In genomic region chr20:3716195-3716834, GRCh38 we compare ENCODE assay signal across 9 cellular contexts. TPM values are rescaled to one million over a fixed set of nuclear protein-coding genes. Genes with fewer than 3 reads are reported as not detected.
DNase-seq lines count a peak whose midpoint lies in the region; ATAC-seq, FAIRE-seq and TF ChIP-seq lines count a peak whose summit lies in the region.
"Had no signal": no experiment of that assay in that cellular context is flagged by ENCODE, and none has a peak within 500 bp of the region (broad histone marks: within the 10 kb centered on the region; RNA-seq: fewer than 3 reads in every experiment).

No MANE protein-coding gene starts in this region.

- H3K27me3 Mint-ChIP-seq in GM23338 (ENCODE audit: insufficient read depth, low read depth, poor library complexity), result peaks cover 7% of the 10 kb centered on the region
- H3K27me3 Mint-ChIP-seq in stimulated activated naive CD8-positive, alpha-beta T cell treated with anti-CD3 and anti-CD28 coated beads, Interleukin-15, amount 100 ng/mL, for 72 hours, result peaks cover 33% of the 10 kb centered on the region

- no peaks in the 10 kb centered on the region for H3K9me3 Mint-ChIP-seq in GM23338
- H3K9me3 Mint-ChIP-seq in stimulated activated naive CD8-positive, alpha-beta T cell treated with anti-CD3 and anti-CD28 coated beads, Interleukin-15, amount 100 ng/mL, for 72 hours, result no peaks in the 10 kb centered on the region
- H3K9me3 Mint-ChIP-seq: T-cell had no signal

- FAIRE-seq in GM12878 (lab: Jason Lieb, UNC) (peak; percentile 7), kidney (lab: Jason Lieb, UNC) (no peak)

- H3K27me3 ChIP-seq in GM23338 (ENCODE audit: insufficient read depth) (no peaks in the 10 kb centered on the region), GM12878 (replicated peaks in 1 of 2; ENCODE audit: control insufficient read depth in 2 of 2, insufficient read depth in 2 of 2, low read length in 1 of 2) (no peaks in the 10 kb centered on the region)

- BruUV-seq in GM12878 (replicated peaks; lab: Mats Ljungman, UMichigan), result no TSS peak

- CTCF ChIA-PET in GM12878 (lab: Yijun Ruan, JAX), result interaction anchor here (0.6 to 2.2 kb wide), 22 partner anchors 9 to 386 kb away, joined by 3 to 19 read pairs (median 3); partner anchors contain the start of gene ADISSP

- H4K20me1 ChIP-seq in GM23338 (replicated peaks; ENCODE audit: insufficient read depth), result no peaks in the 10 kb centered on the region
- no peaks in the 10 kb centered on the region for H4K20me1 ChIP-seq in GM12878 (ENCODE audit: control insufficient read depth, insufficient read depth)

- peaks cover 6% of the 10 kb centered on the region; the same call in 2 of the 3 replicates for H3K4me1 Mint-ChIP-seq in GM23338
- peaks cover 10% of the 10 kb centered on the region for H3K4me1 Mint-ChIP-seq in stimulated activated naive CD8-positive, alpha-beta T cell treated with anti-CD3 and anti-CD28 coated beads, Interleukin-15, amount 100 ng/mL, for 72 hours

- H3K27ac ChIP-seq in GM23338 (ENCODE audit: low read depth) (no peak overlapping the region), GM12878 (ENCODE audit: control insufficient read depth, insufficient read depth) (no peak overlapping the region), kidney (ENCODE audit: low read depth in 2 of 2, low read length in 2 of 2) (no peak overlapping the region)

- H3K4me1 ChIP-seq in GM23338 (ENCODE audit: insufficient read depth) (no peaks in the 10 kb centered on the region), GM12878 (ENCODE audit: control insufficient read depth, insufficient read depth, low read length) (peaks cover 16% of the 10 kb centered on the region), kidney (ENCODE audit: control insufficient read depth in 1 of 2, insufficient read depth in 1 of 2, low read depth in 1 of 2, low read length in 2 of 2) (no peaks in the 10 kb centered on the region)

- DNase-seq in COLO829 (ENCODE audit: low spot score), result peak; percentile 30
- DNase-seq in GM23338 (ENCODE audit: low spot score), result peak; percentile 84
- DNase-seq in NCI-H774 (lab: John Stamatoyannopoulos, UW), result peak; percentile 17
- DNase-seq in GM12878 (ENCODE audit: low read depth, low spot score), result no peak
- peak; percentile 75 for DNase-seq in kidney
- DNase-seq in stimulated activated naive CD8-positive, alpha-beta T cell treated with anti-CD3 and anti-CD28 coated beads, Interleukin-15, amount 100 ng/mL, for 72 hours, result peak; percentile 35 to 44
- no peak for DNase-seq in NCI-H2107 (lab: John Stamatoyannopoulos, UW)

- H3K9ac ChIP-seq in GM12878 (ENCODE audit: control insufficient read depth, insufficient read depth, low read length) (no peak overlapping the region), kidney (ENCODE audit: low read length in 2 of 2) (no peak overlapping the region)

- ATAC-seq in GM23338 (peak; percentile 99), GM12878 (peak; percentile 93), GM21526 (IDR thresholded peaks at IDR 0.05; ENCODE audit: low FRiP score, unreplicated experiment) (no peak)
- peak; percentile 85 for ATAC-seq in stimulated activated naive CD8-positive, alpha-beta T cell treated with anti-CD3 and anti-CD28 coated beads, Interleukin-15, amount 100 ng/mL, for 72 hours

- TF ChIP-seq EP300 in GM12878 (IDR thresholded peaks at IDR 0.05; ENCODE audit: borderline replicate concordance in 1 of 2, control insufficient read depth in 1 of 2, low read depth in 2 of 2, low read length in 2 of 2), result no peak

- no peak overlapping the region for H2AFZ ChIP-seq in GM23338
- H2AFZ ChIP-seq in GM12878 (ENCODE audit: control insufficient read depth, low read depth, low read length), result no peak overlapping the region

- H3K79me2 ChIP-seq in GM23338 (replicated peaks; ENCODE audit: insufficient read depth) (no peaks in the 10 kb centered on the region), GM12878 (ENCODE audit: control insufficient read depth, insufficient read depth, low read length) (no peaks in the 10 kb centered on the region)

- TF ChIP-seq RAD21 in GM12878 (IDR thresholded peaks at IDR 0.05; ENCODE audit: insufficient read depth, low read depth, low read length), result peak; percentile 85

- SMC1A ChIA-PET in GM12878 (lab: Charles Lee; ENCODE audit: uncharacterized antibody, unreplicated experiment), result interaction anchor here (0.7 to 1.5 kb wide), 5 partner anchors 52 to 369 kb away, joined by 3 to 6 read pairs (median 5); partner anchors contain the start of genes ADISSP and SPEF1

- no peaks in the 10 kb centered on the region for H3K9me2 ChIP-seq in GM23338 (ENCODE audit: insufficient read depth)

- no peaks in the 10 kb centered on the region for H3F3A ChIP-seq in GM23338 (replicated peaks; ENCODE audit: low read depth)

- in situ Hi-C loops in GM12878 (cut with MboI), result no loop called here

- RAD21 ChIA-PET in GM12878 (lab: Charles Lee; ENCODE audit: unreplicated experiment), result interaction anchor here (0.7 to 1.7 kb wide), 4 partner anchors 51 to 355 kb away, joined by 3 read pairs; partner anchors contain the start of gene ADISSP

- no peak overlapping the region for H3K27ac Mint-ChIP-seq in GM23338
- H3K27ac Mint-ChIP-seq in stimulated activated naive CD8-positive, alpha-beta T cell treated with anti-CD3 and anti-CD28 coated beads, Interleukin-15, amount 100 ng/mL, for 72 hours, result peak overlapping the region in 1 of 2 donors; percentile 35
- H3K27ac Mint-ChIP-seq: T-cell had no signal

- H3K36me3 ChIP-seq in GM23338 (ENCODE audit: insufficient read depth) (no peaks in the 10 kb centered on the region), GM12878 (ENCODE audit: control insufficient read depth in 2 of 2, insufficient read depth in 2 of 2, low read length in 1 of 2) (no peaks in the 10 kb centered on the region), kidney (ENCODE audit: control insufficient read depth in 1 of 2, insufficient read depth in 2 of 2, low read length in 2 of 2) (no peaks in the 10 kb centered on the region)

- 21% methylated on average over 4 of the region's 4 CpGs for WGBS in GM12878 (ENCODE audit: insufficient coverage, insufficient replicate concordance, low lambda C conversion rate, missing lambda C conversion rate)

- H3K4me2 ChIP-seq in GM23338 (no peak overlapping the region), GM12878 (ENCODE audit: control insufficient read depth, insufficient read depth) (no peak overlapping the region)

- no peaks in the 10 kb centered on the region for H3K9me3 ChIP-seq in GM12878 (replicated peaks; ENCODE audit: control insufficient read depth, insufficient read depth, low read length)
- no peaks in the 10 kb centered on the region for H3K9me3 ChIP-seq in kidney (ENCODE audit: control insufficient read depth in 1 of 2, low read length in 2 of 2)

- no peak for TF ChIP-seq POLR2A in GM12878 (IDR thresholded peaks at IDR 0.05; ENCODE audit: low read depth, low read length)

- TF ChIP-seq CTCF in GM23338 (conservative IDR thresholded peaks at IDR 0.05; ENCODE audit: low read depth in 2 of 2) (peak; percentile 83 to 97), GM12878 (IDR thresholded peaks at IDR 0.05 in 2 of 3, conservative IDR thresholded peaks at IDR 0.05 in 1 of 3; ENCODE audit: control insufficient read depth in 2 of 3, extremely low read depth in 1 of 3, insufficient read depth in 1 of 3, low read depth in 3 of 3, low read length in 3 of 3) (peak; percentile 76 to 86 (median 85)), kidney (IDR thresholded peaks at IDR 0.05; ENCODE audit: borderline replicate concordance, extremely low read depth, insufficient read depth) (peak; percentile 52)

- H3K4me3 ChIP-seq in GM23338 (no peak overlapping the region), GM12878 (no peak overlapping the region), kidney (ENCODE audit: low read length in 2 of 2) (no peak overlapping the region)

- POLR2A ChIA-PET in GM12878 (lab: Charles Lee), result interaction anchor here (0.7 to 0.8 kb wide), 2 partner anchors 73 to 140 kb away, joined by 3 read pairs; no protein-coding TSS in a partner anchor

- H3K4me3 Mint-ChIP-seq in GM23338, result no peak overlapping the region; the same call in 2 of the 3 replicates
- H3K4me3 Mint-ChIP-seq in stimulated activated naive CD8-positive, alpha-beta T cell treated with anti-CD3 and anti-CD28 coated beads, Interleukin-15, amount 100 ng/mL, for 72 hours, result no peak overlapping the region
- H3K4me3 Mint-ChIP-seq: T-cell had no signal

- H3K36me3 Mint-ChIP-seq in GM23338 (ENCODE audit: low read depth), result no peaks in the 10 kb centered on the region
- H3K36me3 Mint-ChIP-seq: T-cell had no signal

- intact Hi-C loops in GM12878 (cut with micrococcal nuclease; ENCODE audit: unreplicated experiment) (loop anchor here (2.0 to 10.0 kb wide), 4 partner anchors 32 to 138 kb away; partner anchors contain the start of genes ADISSP and SPEF1), kidney (cut with DNase I) (no loop called here)

RNA-seq across cellular contexts. Expression of gene SIGLEC1, which starts 3.9 kb away (rescaled TPM):
- not detected in 2 replicates for total RNA-seq in GM23338 (2014; rRNA removed; shearing (Covaris generic))
- polyA plus RNA-seq in GM23338 (2016; fragmentation: Nextera tagmentation; extraction: Ambion mirVana), result not detected in 2 replicates
- 0.06 TPM in 1 of 2 replicates, not detected in the other for total RNA-seq in GM12878 (2013; cell fraction: nucleolus; rRNA removed)
- total RNA-seq in GM12878 (2014; rRNA removed), result not detected in 2 replicates
- total RNA-seq in GM12878 (2014; rRNA removed; fragmentation: Illumina TruSeq; extraction: Trizol), result not detected in 2 replicates
- total RNA-seq in GM12878 (2021), result 0.05 TPM in 1 of 2 replicates, not detected in the other
- not detected for polyA plus RNA-seq in GM12878 (2011; ENCODE audit: low read depth)
- not detected in 2 replicates for polyA plus RNA-seq in GM12878 (2011; rRNA removed)
- not detected in 2 replicates for polyA plus RNA-seq in GM12878 (2011; cell fraction: cytosol; rRNA removed)
- 0.03 TPM in 1 of 2 replicates, not detected in the other for polyA plus RNA-seq in GM12878 (2011; cell fraction: nucleus; rRNA removed)
- not detected in 2 replicates for polyA plus RNA-seq in GM12878 (2012)
- polyA plus RNA-seq in GM12878 (2014; fragmentation: Illumina TruSeq; extraction: Trizol), result not detected in 2 replicates
- not detected for polyA plus RNA-seq in GM12878 (2014; fragmentation: Nextera tagmentation; extraction: Ambion mirVana)
- not detected in 2 replicates for polyA plus RNA-seq in GM12878 (2014; rRNA removed)
- not detected for polyA plus RNA-seq in GM12878 (2016; fragmentation: Nextera tagmentation; extraction: Ambion mirVana)
- polyA minus RNA-seq in GM12878 (2011; rRNA and poly(A)+ RNA removed), result not detected in 2 replicates
- polyA minus RNA-seq in GM12878 (2011; cell fraction: cytosol; rRNA and poly(A)+ RNA removed), result not detected in 2 replicates
- not detected in 2 replicates for polyA minus RNA-seq in GM12878 (2011; cell fraction: nucleus; rRNA and poly(A)+ RNA removed)
- total RNA-seq in kidney, result 20.2 TPM
- polyA plus RNA-seq in kidney (ENCODE audit: insufficient read depth, low read depth, low replicate concordance), result 2.4 TPM

RNA-seq across cellular contexts. Expression of gene HSPA12B, which starts 16.2 kb away (rescaled TPM):
- total RNA-seq in GM23338 (2014; rRNA removed; shearing (Covaris generic)), result 6.4 and 6.5 TPM in 2 replicates
- polyA plus RNA-seq in GM23338 (2016; fragmentation: Nextera tagmentation; extraction: Ambion mirVana), result 2.8 and 3.3 TPM in 2 replicates
- not detected in 2 replicates for total RNA-seq in GM12878 (2013; cell fraction: nucleolus; rRNA removed)
- not detected in 2 replicates for total RNA-seq in GM12878 (2014; rRNA removed)
- total RNA-seq in GM12878 (2014; rRNA removed; fragmentation: Illumina TruSeq; extraction: Trizol), result not detected in 2 replicates
- total RNA-seq in GM12878 (2021), result not detected in 2 replicates
- not detected for polyA plus RNA-seq in GM12878 (2011; ENCODE audit: low read depth)
- polyA plus RNA-seq in GM12878 (2011; rRNA removed), result not detected in 2 replicates
- polyA plus RNA-seq in GM12878 (2011; cell fraction: cytosol; rRNA removed), result not detected in 2 replicates
- not detected in 2 replicates for polyA plus RNA-seq in GM12878 (2011; cell fraction: nucleus; rRNA removed)
- 0.07 and 0.09 TPM in 2 replicates for polyA plus RNA-seq in GM12878 (2012)
- polyA plus RNA-seq in GM12878 (2014; fragmentation: Illumina TruSeq; extraction: Trizol), result not detected in 2 replicates
- not detected for polyA plus RNA-seq in GM12878 (2014; fragmentation: Nextera tagmentation; extraction: Ambion mirVana)
- not detected in 2 replicates for polyA plus RNA-seq in GM12878 (2014; rRNA removed)
- under 1 TPM in 1 of 2 experiments, not detected in 1; 0.08 TPM for polyA plus RNA-seq in GM12878 (2016; fragmentation: Nextera tagmentation; extraction: Ambion mirVana)
- not detected in 2 replicates for polyA minus RNA-seq in GM12878 (2011; rRNA and poly(A)+ RNA removed)
- polyA minus RNA-seq in GM12878 (2011; cell fraction: cytosol; rRNA and poly(A)+ RNA removed), result not detected in 2 replicates
- polyA minus RNA-seq in GM12878 (2011; cell fraction: nucleus; rRNA and poly(A)+ RNA removed), result not detected in 2 replicates
- total RNA-seq in kidney, result 18.9 TPM
- polyA plus RNA-seq in kidney (ENCODE audit: insufficient read depth, low read depth, low replicate concordance), result 8.7 TPM

RNA-seq across cellular contexts. Expression of gene ADAM33, which starts 34.5 kb away (rescaled TPM):
- total RNA-seq in GM23338 (2014; rRNA removed; shearing (Covaris generic)), result 4.0 and 6.0 TPM in 2 replicates
- 2.4 and 2.8 TPM in 2 replicates for polyA plus RNA-seq in GM23338 (2016; fragmentation: Nextera tagmentation; extraction: Ambion mirVana)
- not detected in 2 replicates for total RNA-seq in GM12878 (2013; cell fraction: nucleolus; rRNA removed)
- not detected in 2 replicates for total RNA-seq in GM12878 (2014; rRNA removed)
- not detected in 2 replicates for total RNA-seq in GM12878 (2014; rRNA removed; fragmentation: Illumina TruSeq; extraction: Trizol)
- total RNA-seq in GM12878 (2021), result not detected in 2 replicates
- not detected for polyA plus RNA-seq in GM12878 (2011; ENCODE audit: low read depth)
- polyA plus RNA-seq in GM12878 (2011; rRNA removed), result not detected in 2 replicates
- not detected in 2 replicates for polyA plus RNA-seq in GM12878 (2011; cell fraction: cytosol; rRNA removed)
- polyA plus RNA-seq in GM12878 (2011; cell fraction: nucleus; rRNA removed), result not detected in 2 replicates
- 0.04 TPM in 1 of 2 replicates, not detected in the other for polyA plus RNA-seq in GM12878 (2012)
- polyA plus RNA-seq in GM12878 (2014; fragmentation: Illumina TruSeq; extraction: Trizol), result not detected in 2 replicates
- polyA plus RNA-seq in GM12878 (2014; fragmentation: Nextera tagmentation; extraction: Ambion mirVana), result not detected
- not detected in 2 replicates for polyA plus RNA-seq in GM12878 (2014; rRNA removed)
- polyA plus RNA-seq in GM12878 (2016; fragmentation: Nextera tagmentation; extraction: Ambion mirVana), result not detected
- not detected in 2 replicates for polyA minus RNA-seq in GM12878 (2011; rRNA and poly(A)+ RNA removed)
- polyA minus RNA-seq in GM12878 (2011; cell fraction: cytosol; rRNA and poly(A)+ RNA removed), result not detected in 2 replicates
- not detected in 2 replicates for polyA minus RNA-seq in GM12878 (2011; cell fraction: nucleus; rRNA and poly(A)+ RNA removed)
- total RNA-seq in kidney, result 4.3 TPM
- polyA plus RNA-seq in kidney (ENCODE audit: insufficient read depth, low read depth, low replicate concordance), result 4.1 TPM
- total RNA-seq: T-cell had no signal

RNA-seq across cellular contexts. Expression of gene ADISSP, which starts 51.2 kb away (rescaled TPM):
- total RNA-seq in GM23338 (2014; rRNA removed; shearing (Covaris generic)), result 79.0 and 86.6 TPM in 2 replicates
- polyA plus RNA-seq in GM23338 (2016; fragmentation: Nextera tagmentation; extraction: Ambion mirVana) (126 and 131 TPM in 2 replicates), GM12878 (2011; rRNA removed) (6.9 and 22.6 TPM in 2 replicates), GM12878 (2014; fragmentation: Illumina TruSeq; extraction: Trizol) (2.3 and 17.5 TPM in 2 replicates), GM12878 (2014; fragmentation: Nextera tagmentation; extraction: Ambion mirVana) (1 to 10 TPM in 1 of 2 experiments, under 1 TPM in 1; 0.80 to 7.6 TPM), GM12878 (2014; rRNA removed) (50.2 and 62.0 TPM in 2 replicates), GM12878 (2016; fragmentation: Nextera tagmentation; extraction: Ambion mirVana) (10 to 100 TPM; 90.8 to 96.3 TPM), kidney (ENCODE audit: insufficient read depth, low read depth, low replicate concordance) (31.8 TPM)
- 2.7 and 3.8 TPM in 2 replicates for total RNA-seq in GM12878 (2013; cell fraction: nucleolus; rRNA removed)
- total RNA-seq in GM12878 (2014; rRNA removed) (59.2 and 64.5 TPM in 2 replicates), GM12878 (2014; rRNA removed; fragmentation: Illumina TruSeq; extraction: Trizol) (25.2 and 27.1 TPM in 2 replicates), GM12878 (2021) (65.9 and 67.5 TPM in 2 replicates), kidney (26.3 TPM)
- polyA plus RNA-seq in GM12878 (2011; ENCODE audit: low read depth), result 5.7 TPM
- polyA plus RNA-seq in GM12878 (2011; cell fraction: cytosol; rRNA removed), result 42.5 and 66.1 TPM in 2 replicates
- polyA plus RNA-seq in GM12878 (2011; cell fraction: nucleus; rRNA removed), result 25.9 and 34.8 TPM in 2 replicates
- 22.4 and 26.6 TPM in 2 replicates for polyA plus RNA-seq in GM12878 (2012)
- polyA minus RNA-seq in GM12878 (2011; rRNA and poly(A)+ RNA removed), result 16.0 and 29.6 TPM in 2 replicates
- 16.8 and 25.3 TPM in 2 replicates for polyA minus RNA-seq in GM12878 (2011; cell fraction: cytosol; rRNA and poly(A)+ RNA removed)
- polyA minus RNA-seq in GM12878 (2011; cell fraction: nucleus; rRNA and poly(A)+ RNA removed), result 6.3 and 9.6 TPM in 2 replicates

RNA-seq across cellular contexts. Expression of gene GFRA4, which starts 53.1 kb away (rescaled TPM):
- not detected in 2 replicates for total RNA-seq in GM23338 (2014; rRNA removed; shearing (Covaris generic))
- polyA plus RNA-seq in GM23338 (2016; fragmentation: Nextera tagmentation; extraction: Ambion mirVana), result 0.30 TPM in 1 of 2 replicates, not detected in the other
- not detected in 2 replicates for total RNA-seq in GM12878 (2013; cell fraction: nucleolus; rRNA removed)
- not detected in 2 replicates for total RNA-seq in GM12878 (2014; rRNA removed)
- not detected in 2 replicates for total RNA-seq in GM12878 (2014; rRNA removed; fragmentation: Illumina TruSeq; extraction: Trizol)
- not detected in 2 replicates for total RNA-seq in GM12878 (2021)
- polyA plus RNA-seq in GM12878 (2011; ENCODE audit: low read depth), result not detected
- not detected in 2 replicates for polyA plus RNA-seq in GM12878 (2011; rRNA removed)
- not detected in 2 replicates for polyA plus RNA-seq in GM12878 (2011; cell fraction: cytosol; rRNA removed)
- not detected in 2 replicates for polyA plus RNA-seq in GM12878 (2011; cell fraction: nucleus; rRNA removed)
- not detected in 2 replicates for polyA plus RNA-seq in GM12878 (2012)
- 0.04 TPM in 1 of 2 replicates, not detected in the other for polyA plus RNA-seq in GM12878 (2014; fragmentation: Illumina TruSeq; extraction: Trizol)
- not detected for polyA plus RNA-seq in GM12878 (2014; fragmentation: Nextera tagmentation; extraction: Ambion mirVana)
- polyA plus RNA-seq in GM12878 (2014; rRNA removed), result not detected in 2 replicates
- not detected for polyA plus RNA-seq in GM12878 (2016; fragmentation: Nextera tagmentation; extraction: Ambion mirVana)
- polyA minus RNA-seq in GM12878 (2011; rRNA and poly(A)+ RNA removed), result not detected in 2 replicates
- not detected in 2 replicates for polyA minus RNA-seq in GM12878 (2011; cell fraction: cytosol; rRNA and poly(A)+ RNA removed)
- not detected in 2 replicates for polyA minus RNA-seq in GM12878 (2011; cell fraction: nucleus; rRNA and poly(A)+ RNA removed)
- not detected for total RNA-seq in kidney
- polyA plus RNA-seq in kidney (ENCODE audit: insufficient read depth, low read depth, low replicate concordance), result 0.56 TPM
- total RNA-seq: T-cell had no signal

Comparison
In these comparisons a context has a peak if more than half of its experiments do, and no peak if none do; other contexts are left out.
1. DNase-seq: peak in COLO829 (single experiment), GM23338 (single experiment), NCI-H774 (single experiment), kidney (single experiment) and stimulated activated naive CD8-positive, alpha-beta T cell treated with anti-CD3 and anti-CD28 coated beads, Interleukin-15, amount 100 ng/mL, for 72 hours (2 of 2); none in GM12878 (single experiment) and NCI-H2107 (single experiment).
2. RNA of gene SIGLEC1, which starts 3.9 kb away (total RNA-seq): 20.2 TPM in kidney (single experiment); not detected in GM23338 and 0.05 to 0.06 TPM in GM12878; every median in the first group is over 10 times any median in the second.
3. Peak in every context shown above with its lines, with median percentiles within 50 percentile points of each other: CTCF ChIP-seq.